8 cellular contexts compared by ENCODE assay signal in genomic region chr4:152640058-152640921, GRCh38. TPM values are rescaled to one million over a fixed set of nuclear protein-coding genes. Genes with fewer than 3 reads are reported as not detected.
DNase-seq lines count a peak whose midpoint lies in the region; ATAC-seq, FAIRE-seq and TF ChIP-seq lines count a peak whose summit lies in the region.

No MANE protein-coding gene starts in this region.

- H3K4me3 Mint-ChIP-seq in Caco-2 (ENCODE audit: unreplicated experiment) (no peak overlapping the region), T-helper 17 cell (no peak overlapping the region)
- H3K4me3 Mint-ChIP-seq in stimulated activated memory B cell treated with anti-CD40 and anti-IgM and Interleukin-4, amounts not matched to agents 10 μg/mL and 1 μg/mL and 100 μg/mL, for 72 hours, result no peak overlapping the region

- no peak for TF ChIP-seq POLR2A in heart left ventricle (IDR thresholded peaks at IDR 0.05)

- DNase-seq in Caco-2 (peak in 1 of 2 experiments; percentile 10), HTR-8/SVneo (ENCODE audit: insufficient read length, low spot score) (peak; percentile 41), T-helper 17 cell (no peak), heart left ventricle (no peak), NCI-H524 (lab: John Stamatoyannopoulos, UW) (no peak), head of caudate nucleus (no peak)

- H3K4me1 Mint-ChIP-seq in Caco-2 (ENCODE audit: low read depth, unreplicated experiment) (no peaks in the 10 kb centered on the region), T-helper 17 cell (peaks cover 25% of the 10 kb centered on the region)
- peaks cover 73% of the 10 kb centered on the region for H3K4me1 Mint-ChIP-seq in stimulated activated memory B cell treated with anti-CD40 and anti-IgM and Interleukin-4, amounts not matched to agents 10 μg/mL and 1 μg/mL and 100 μg/mL, for 72 hours

- H3K9me3 ChIP-seq in Caco-2 (no peaks in the 10 kb centered on the region), T-helper 17 cell (ENCODE audit: control insufficient read depth, low read length, poor library complexity, severe bottlenecking) (no peaks in the 10 kb centered on the region), heart left ventricle (no peaks in the 10 kb centered on the region)

- no peak for FAIRE-seq in HTR-8/SVneo (lab: Jason Lieb, UNC)

- TF ChIP-seq CTCF in Caco-2 (IDR thresholded peaks at IDR 0.05; ENCODE audit: insufficient read depth in 1 of 2, low read depth in 1 of 2, low read length in 1 of 2, severe bottlenecking in 1 of 2, unreplicated experiment in 1 of 2) (peak; percentile 42 to 58), heart left ventricle (IDR thresholded peaks at IDR 0.05) (peak; percentile 50 to 75 (median 63))

- no peaks in the 10 kb centered on the region for H3K36me3 ChIP-seq in Caco-2 (ENCODE audit: control insufficient read depth, insufficient read depth, low read length)
- H3K36me3 ChIP-seq in heart left ventricle, result no peaks in the 10 kb centered on the region

- POLR2A ChIA-PET in Caco-2 (lab: Charles Lee), result no interaction called here

- intact Hi-C loops in Caco-2 (cut with micrococcal nuclease; ENCODE audit: unreplicated experiment), result loop anchor here (1.0 to 2.0 kb wide), 6 partner anchors 59 to 231 kb away; no protein-coding TSS in a partner anchor
- intact Hi-C loops in heart left ventricle (cut with DNase I), result loop anchor here (2.0 to 10.0 kb wide), 9 partner anchors 92 to 228 kb away; no protein-coding TSS in a partner anchor
- intact Hi-C loops in head of caudate nucleus (cut with DNase I), result loop anchor here (5.0 kb wide), 1 partner anchor 143 kb away; no protein-coding TSS in a partner anchor

- H3K27me3 ChIP-seq in Caco-2 (replicated peaks; ENCODE audit: control insufficient read depth, insufficient read depth, low read length), result no peaks in the 10 kb centered on the region
- H3K27me3 ChIP-seq in heart left ventricle, result no peaks in the 10 kb centered on the region

- H3K9me3 Mint-ChIP-seq in Caco-2 (ENCODE audit: unreplicated experiment), result no peaks in the 10 kb centered on the region
- no peaks in the 10 kb centered on the region for H3K9me3 Mint-ChIP-seq in stimulated activated memory B cell treated with anti-CD40 and anti-IgM and Interleukin-4, amounts not matched to agents 10 μg/mL and 1 μg/mL and 100 μg/mL, for 72 hours

- H3K27ac Mint-ChIP-seq in Caco-2 (ENCODE audit: unreplicated experiment) (no peak overlapping the region), T-helper 17 cell (peak overlapping the region; percentile 4)
- peak overlapping the region; percentile 79 for H3K27ac Mint-ChIP-seq in stimulated activated memory B cell treated with anti-CD40 and anti-IgM and Interleukin-4, amounts not matched to agents 10 μg/mL and 1 μg/mL and 100 μg/mL, for 72 hours

- no peaks in the 10 kb centered on the region for H3K4me1 ChIP-seq in Caco-2
- H3K4me1 ChIP-seq in heart left ventricle, result peaks cover 0 to 40% (median 8%) of the 10 kb centered on the region in 12 donors

- no peaks in the 10 kb centered on the region for H3K27me3 Mint-ChIP-seq in Caco-2 (ENCODE audit: insufficient read depth, unreplicated experiment)
- no peaks in the 10 kb centered on the region for H3K27me3 Mint-ChIP-seq in T-helper 17 cell
- H3K27me3 Mint-ChIP-seq in stimulated activated memory B cell treated with anti-CD40 and anti-IgM and Interleukin-4, amounts not matched to agents 10 μg/mL and 1 μg/mL and 100 μg/mL, for 72 hours, result no peaks in the 10 kb centered on the region

- H3K27ac ChIP-seq in heart left ventricle, result no peak overlapping the region

- WGBS in heart left ventricle, 4 donors, result 54 to 61% (median 60%) methylated on average over 8 of the region's 8 CpGs

- ATAC-seq in T-helper 17 cell (peak; percentile 32), heart left ventricle (peak in 1 of 4 donors; percentile 69), HG03460 (IDR thresholded peaks at IDR 0.05; ENCODE audit: unreplicated experiment) (no peak)
- no peak for ATAC-seq in stimulated activated memory B cell treated with anti-CD40 and anti-IgM and Interleukin-4, amounts not matched to agents 10 μg/mL and 1 μg/mL and 100 μg/mL, for 72 hours

- H3K4me3 ChIP-seq in Caco-2 (ENCODE audit: low read depth, low read length), result no peak overlapping the region
- no peak overlapping the region for H3K4me3 ChIP-seq in heart left ventricle

- CTCF ChIA-PET in Caco-2 (lab: Charles Lee), result interaction anchor here (1.0 to 2.7 kb wide), 3 partner anchors 139 to 186 kb away, joined by 4 to 20 read pairs (median 8); no protein-coding TSS in a partner anchor

- BruUV-seq in Caco-2 (replicated peaks; lab: Mats Ljungman, UMichigan), result no TSS peak

- H3K36me3 Mint-ChIP-seq in Caco-2 (ENCODE audit: insufficient read depth, unreplicated experiment), result peaks cover 6% of the 10 kb centered on the region
- peaks cover 7% of the 10 kb centered on the region for H3K36me3 Mint-ChIP-seq in T-helper 17 cell (ENCODE audit: low read depth)
- H3K36me3 Mint-ChIP-seq in stimulated activated memory B cell treated with anti-CD40 and anti-IgM and Interleukin-4, amounts not matched to agents 10 μg/mL and 1 μg/mL and 100 μg/mL, for 72 hours, result peaks cover 28% of the 10 kb centered on the region

RNA-seq across cellular contexts. Expression of gene TMEM154, which starts 39.5 kb away (rescaled TPM):
- total RNA-seq in Caco-2 (2022), result 2.6 and 4.6 TPM in 2 replicates
- total RNA-seq in T-helper 17 cell, result 10 to 100 TPM; 25.1 to 25.2 TPM
- 1 to 10 TPM; 1.2 to 8.0 (median 1.8) TPM for total RNA-seq in heart left ventricle
- under 1 TPM; 0.27 to 0.37 TPM for polyA plus RNA-seq in heart left ventricle
